19 cellular contexts compared by ENCODE assay signal in genomic region chr1:20682571-20683236, GRCh38. TPM values are rescaled to one million over a fixed set of nuclear protein-coding genes. Genes with fewer than 3 reads are reported as not detected.
DNase-seq lines count a peak whose midpoint lies in the region; ATAC-seq and TF ChIP-seq lines count a peak whose summit lies in the region.
"Had no signal": no experiment of that assay in that cellular context is flagged by ENCODE, and none has a peak within 500 bp of the region (broad histone marks: within the 10 kb centered on the region; RNA-seq: fewer than 3 reads in every experiment).

No MANE protein-coding gene starts in this region.

- H3K4me1 ChIP-seq in A673 (ENCODE audit: insufficient read depth, low read length, poor library complexity, severe bottlenecking) = no peaks in the 10 kb centered on the region

- H3K36me3 ChIP-seq in A673 (ENCODE audit: insufficient read depth, low read length, poor library complexity, severe bottlenecking) = no peaks in the 10 kb centered on the region
- H3K36me3 ChIP-seq: adrenal gland had no signal

- CTCF ChIA-PET in A673 (lab: Charles Lee) = no interaction called here

- no peaks in the 10 kb centered on the region for H3K27me3 ChIP-seq in A673 (replicated peaks; ENCODE audit: insufficient read depth, low read depth, low read length, poor library complexity)
- H3K27me3 ChIP-seq: adrenal gland had no signal

- BruUV-seq in A673 (replicated peaks; lab: Mats Ljungman, UMichigan) = no TSS peak

- H3K4me3 ChIP-seq in A673 (ENCODE audit: low read depth, low read length, poor library complexity, severe bottlenecking) = no peak overlapping the region
- H3K4me3 ChIP-seq: adrenal gland, SK-N-MC had no signal

- ATAC-seq in GM21360 (IDR thresholded peaks at IDR 0.05; ENCODE audit: unreplicated experiment) = no peak
- ATAC-seq: CD8-positive, alpha-beta T cell had no signal

- DNase-seq in NCI-H2107 treated with DMSO at 0.1 percent for 48 hours (lab: John Stamatoyannopoulos, UW; ENCODE audit: unreplicated experiment) (peak; percentile 22), NCI-H2107 (lab: John Stamatoyannopoulos, UW) (no peak), NCI-H2196 treated with DMSO at 0.1 percent for 48 hours (lab: John Stamatoyannopoulos, UW; ENCODE audit: unreplicated experiment) (peak; percentile 7), caudate nucleus (lab: John Stamatoyannopoulos, UW) (peak in 6 of 61 donors; percentile 8 to 37 (median 18)), posterior cingulate gyrus (peak in 9 of 10 donors; percentile 26 to 93 (median 60)), A673 (ENCODE audit: low spot score) (no peak), OCI-M2 (lab: John Stamatoyannopoulos, UW; ENCODE audit: unreplicated experiment) (no peak)
- DNase-seq: activated CD4-positive, alpha-beta memory T cell treated with anti-CD3 and anti-CD28 coated beads, Interleukin-2, amount 10 ng/mL, durations not matched to agents 7 days and 5 days; CD8-positive, alpha-beta T cell; cerebellar nuclear complex; HCEC 1CT; KBM-7; midbrain; NCI-H1694; occipital lobe had no signal

- no peaks in the 10 kb centered on the region for H3K9me3 ChIP-seq in A673 (ENCODE audit: low read depth, low read length, poor library complexity, severe bottlenecking)
- H3K9me3 ChIP-seq: adrenal gland had no signal

- no peak for TF ChIP-seq CTCF in A673 (conservative IDR thresholded peaks at IDR 0.05; ENCODE audit: low read depth, low read length)

- peak overlapping the region; percentile 6 for H3K27ac ChIP-seq in caudate nucleus (ENCODE audit: low read depth, low read length)
- no peak overlapping the region for H3K27ac ChIP-seq in A673 (ENCODE audit: low read depth, low read length, poor library complexity, severe bottlenecking)
- H3K27ac ChIP-seq: SK-N-MC had no signal

- POLR2A ChIA-PET in A673 (lab: Charles Lee; ENCODE audit: low non-redundant PET) = no interaction called here

- intact Hi-C loops in posterior cingulate gyrus (cut with DNase I) (no loop called here), A673 (cut with micrococcal nuclease; ENCODE audit: unreplicated experiment) (no loop called here)

RNA-seq across cellular contexts. Expression of gene DDOST, which starts 21.5 kb away (rescaled TPM):
- total RNA-seq in A673 (2021) = 230 and 238 TPM in 2 replicates

RNA-seq across cellular contexts. Expression of gene KIF17, which starts 35.1 kb away (rescaled TPM):
- 0.28 and 0.71 TPM in 2 replicates for total RNA-seq in A673 (2021)
- total RNA-seq: activated CD4-positive, alpha-beta memory T cell treated with anti-CD3 and anti-CD28 coated beads, Interleukin-2, amount 10 ng/mL, durations not matched to agents 7 days and 5 days; activated T-helper 1 cell treated with anti-CD3 and anti-CD28 coated beads, Interleukin-12 subunit alpha, Interleukin-12 subunit beta, Interleukin-2, Interleukin-4 antibody, amounts not matched to agents 30 ng/mL and 10 ng/mL and 1 ng/mL, durations not matched to agents 14 hours and 24 hours and 36 hours; CD8-positive, alpha-beta T cell had no signal

RNA-seq across cellular contexts. Expression of gene PINK1, which starts 49.4 kb away (rescaled TPM):
- 7.2 and 13.3 TPM in 2 replicates for total RNA-seq in A673 (2021)

RNA-seq across cellular contexts. Expression of gene SH2D5, which starts 49.8 kb away (rescaled TPM):
- total RNA-seq in A673 (2021) = 1.1 and 1.9 TPM in 2 replicates
- total RNA-seq: CD8-positive, alpha-beta T cell had no signal

Comparison
In these comparisons a context has a peak if more than half of its experiments do, and no peak if none do; other contexts are left out.
1. DNase-seq: peak in NCI-H2107 treated with DMSO at 0.1 percent for 48 hours (single experiment), NCI-H2196 treated with DMSO at 0.1 percent for 48 hours (single experiment) and posterior cingulate gyrus (9 of 10); none in NCI-H2107 (single experiment), A673 (single experiment) and OCI-M2 (single experiment).